In genomic region chr17:81034168-81034777, GRCh38 we compare ENCODE assay signal across 8 cellular contexts.
DNase-seq lines count a peak whose midpoint lies in the region; ATAC-seq lines count a peak whose summit lies in the region.

No MANE protein-coding gene starts in this region.

- H3K27me3 Mint-ChIP-seq in dendritic cell treated with granulocyte-macrophage colony-stimulating factor and Interleukin-4, amounts not matched to agents 40 ng/mL and 50 ng/mL, for 4 days: peaks cover 42% of the 10 kb centered on the region

- H3K27ac ChIP-seq in KOPT-K1 (ENCODE audit: low read depth, low read length, poor library complexity, severe bottlenecking): peak overlapping the region; percentile 41
- no peak overlapping the region for H3K27ac ChIP-seq in muscle layer of colon (ENCODE audit: low read depth, low read length)

- H3K36me3 Mint-ChIP-seq in dendritic cell treated with granulocyte-macrophage colony-stimulating factor and Interleukin-4, amounts not matched to agents 40 ng/mL and 50 ng/mL, for 4 days (ENCODE audit: low read depth): peaks cover 77% of the 10 kb centered on the region

- H3K4me1 ChIP-seq in muscle layer of colon (ENCODE audit: insufficient read depth, low read length): peaks cover 43% of the 10 kb centered on the region

- H3K9me3 Mint-ChIP-seq in dendritic cell treated with granulocyte-macrophage colony-stimulating factor and Interleukin-4, amounts not matched to agents 40 ng/mL and 50 ng/mL, for 4 days: no peaks in the 10 kb centered on the region

- ATAC-seq in GM19467 (IDR thresholded peaks at IDR 0.05; ENCODE audit: unreplicated experiment): peak; percentile 5
- ATAC-seq in HG03175 (IDR thresholded peaks at IDR 0.05; ENCODE audit: unreplicated experiment): no peak

- H3K4me3 Mint-ChIP-seq in dendritic cell treated with granulocyte-macrophage colony-stimulating factor and Interleukin-4, amounts not matched to agents 40 ng/mL and 50 ng/mL, for 4 days: peak overlapping the region; percentile 97

- DNase-seq in HK-2 (ENCODE audit: unreplicated experiment) (no peak), SHP77 treated with DMSO at 0.1 percent for 48 hours (lab: John Stamatoyannopoulos, UW) (no peak)
- DNase-seq in stimulated activated naive CD4-positive, alpha-beta T cell treated with Interleukin-2 at 50 U/mL for 16 hours (lab: John Stamatoyannopoulos, UW): no peak

- H3K4me1 Mint-ChIP-seq in dendritic cell treated with granulocyte-macrophage colony-stimulating factor and Interleukin-4, amounts not matched to agents 40 ng/mL and 50 ng/mL, for 4 days (ENCODE audit: low read depth): peaks cover 88% of the 10 kb centered on the region

- no peak overlapping the region for H3K9ac ChIP-seq in muscle layer of colon (ENCODE audit: low read length)

- H3K36me3 ChIP-seq in KOPT-K1 (ENCODE audit: insufficient read depth, low read length) (no peaks in the 10 kb centered on the region), muscle layer of colon (ENCODE audit: insufficient read depth, low read length) (no peaks in the 10 kb centered on the region)

- H3K9me3 ChIP-seq in KOPT-K1 (ENCODE audit: insufficient read depth, low read length, poor library complexity, severe bottlenecking) (no peaks in the 10 kb centered on the region), muscle layer of colon (ENCODE audit: low read length) (no peaks in the 10 kb centered on the region)

- peak overlapping the region; percentile 40 to 68 for H3K4me3 ChIP-seq in muscle layer of colon (ENCODE audit: low read depth in 1 of 2, low read length in 2 of 2)

- peak overlapping the region; percentile 83 for H3K27ac Mint-ChIP-seq in dendritic cell treated with granulocyte-macrophage colony-stimulating factor and Interleukin-4, amounts not matched to agents 40 ng/mL and 50 ng/mL, for 4 days

- H3K27me3 ChIP-seq in muscle layer of colon (ENCODE audit: control insufficient read depth in 1 of 2, insufficient read depth in 2 of 2, low read length in 2 of 2): no peaks in the 10 kb centered on the region

- intact Hi-C loops in dendritic cell treated with granulocyte-macrophage colony-stimulating factor and Interleukin-4, amounts not matched to agents 40 ng/mL and 50 ng/mL, for 4 days (cut with micrococcal nuclease): loop anchor here (2.0 to 5.0 kb wide), 2 partner anchors 17 to 42 kb away; partner anchors contain the start of gene CHMP6
